8 cellular contexts compared by ENCODE assay signal in the genomic region with DNA sequence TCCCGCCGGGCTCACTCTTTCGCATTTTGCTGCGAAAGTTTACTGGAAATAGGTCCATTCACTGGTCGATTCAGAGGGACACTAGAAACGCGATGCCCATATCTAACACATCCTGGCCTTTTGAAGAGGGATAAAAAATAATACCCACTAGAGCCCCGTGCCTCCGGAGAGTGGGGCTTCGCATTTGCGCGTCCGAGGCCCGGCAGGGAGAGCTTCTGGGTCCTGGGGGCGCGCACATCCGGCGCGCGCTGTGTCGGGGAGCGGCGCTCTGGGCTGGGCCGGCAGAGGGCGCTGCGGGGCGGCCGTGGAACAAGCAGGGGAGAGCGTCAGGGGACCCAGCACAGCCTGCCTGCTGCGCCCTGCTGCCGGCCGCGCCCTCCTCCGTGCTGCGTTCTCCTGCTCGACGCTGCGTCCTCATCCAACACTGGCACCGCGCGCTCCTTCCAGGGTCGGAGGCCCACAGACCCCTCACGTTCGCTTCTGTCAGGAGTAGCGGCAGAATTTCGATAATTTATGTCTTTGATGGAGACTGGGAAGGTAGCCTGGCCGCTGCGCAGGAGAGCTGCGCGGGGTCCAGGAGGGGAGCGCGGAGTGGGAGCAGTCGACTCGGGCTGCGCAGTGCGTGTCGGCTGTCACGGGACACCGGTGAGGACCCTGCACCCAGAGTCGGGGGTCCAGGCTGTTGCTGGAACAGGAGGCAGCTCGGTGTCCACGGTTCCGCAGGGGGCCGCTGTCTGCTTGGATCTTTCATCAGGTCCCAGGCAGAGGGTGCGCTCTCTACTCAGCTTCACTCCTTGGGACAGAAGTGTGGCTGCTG. TPM values are rescaled to one million over a fixed set of nuclear protein-coding genes. Genes with fewer than 3 reads are reported as not detected.
DNase-seq lines count a peak whose midpoint lies in the region; ATAC-seq and TF ChIP-seq lines count a peak whose summit lies in the region.

No MANE protein-coding gene starts in this region.

- peak overlapping the region; percentile 80 for H3K4me3 Mint-ChIP-seq in activated naive CD4-positive, alpha-beta T cell treated with anti-CD3 and anti-CD28 coated beads, Interleukin-2, amount 10 ng/mL, durations not matched to agents 7 days and 5 days

- 1 to 4% methylated on average over 16 to 22 of the region's 65 CpGs for WGBS in gastroesophageal sphincter (ENCODE audit: low coverage in 1 of 2), 2 donors

- H3K9me3 Mint-ChIP-seq in activated naive CD4-positive, alpha-beta T cell treated with anti-CD3 and anti-CD28 coated beads, Interleukin-2, amount 10 ng/mL, durations not matched to agents 7 days and 5 days, result no peaks in the 10 kb centered on the region

- H3K36me3 Mint-ChIP-seq in activated naive CD4-positive, alpha-beta T cell treated with anti-CD3 and anti-CD28 coated beads, Interleukin-2, amount 10 ng/mL, durations not matched to agents 7 days and 5 days, result no peaks in the 10 kb centered on the region

- H3K36me3 ChIP-seq in gastroesophageal sphincter (no peaks in the 10 kb centered on the region), subcutaneous abdominal adipose tissue (ENCODE audit: control insufficient read depth in 5 of 5, insufficient read depth in 5 of 5, low read length in 5 of 5) (no peaks in the 10 kb centered on the region)

- in situ Hi-C loops in Caki2 (cut with HindIII; ENCODE audit: low pct_unique_long_range_greater_than_20kb, low sequenced_read_pairs), result no loop called here

- H3K27me3 ChIP-seq in HL-60 (ENCODE audit: insufficient read depth, poor library complexity, severe bottlenecking) (peaks cover 19% of the 10 kb centered on the region), gastroesophageal sphincter (no peaks in the 10 kb centered on the region), subcutaneous abdominal adipose tissue (ENCODE audit: control insufficient read depth in 5 of 5, insufficient read depth in 4 of 5, low read length in 5 of 5) (no peaks in the 10 kb centered on the region)

- H3K4me1 Mint-ChIP-seq in activated naive CD4-positive, alpha-beta T cell treated with anti-CD3 and anti-CD28 coated beads, Interleukin-2, amount 10 ng/mL, durations not matched to agents 7 days and 5 days, result peaks cover 9% of the 10 kb centered on the region

- peaks cover 0 to 39% (median 5%) of the 10 kb centered on the region in 3 donors for H3K4me1 ChIP-seq in gastroesophageal sphincter
- peaks cover 2 to 49% (median 40%) of the 10 kb centered on the region in 5 donors for H3K4me1 ChIP-seq in subcutaneous abdominal adipose tissue (ENCODE audit: control insufficient read depth in 5 of 5, insufficient read depth in 5 of 5, low read length in 5 of 5)

- TF ChIP-seq CTCF in HL-60 (IDR thresholded peaks at IDR 0.05; ENCODE audit: insufficient read depth, low read length) (peak; percentile 51), gastroesophageal sphincter (IDR thresholded peaks at IDR 0.05) (peak; percentile 86 to 97 (median 96))

- TF ChIP-seq EP300 in gastroesophageal sphincter (IDR thresholded peaks at IDR 0.05), result no peak

- H3K27ac ChIP-seq in HL-60 (replicated peaks), result no peak overlapping the region
- peak overlapping the region; percentile 41 to 79 (median 76) for H3K27ac ChIP-seq in gastroesophageal sphincter
- H3K27ac ChIP-seq in subcutaneous abdominal adipose tissue (ENCODE audit: low read depth, low read length), result peak overlapping the region; percentile 54

- no peak overlapping the region for H3K27ac Mint-ChIP-seq in activated naive CD4-positive, alpha-beta T cell treated with anti-CD3 and anti-CD28 coated beads, Interleukin-2, amount 10 ng/mL, durations not matched to agents 7 days and 5 days

- peak; percentile 23 to 43 for TF ChIP-seq POLR2A in gastroesophageal sphincter (IDR thresholded peaks at IDR 0.05)

- CTCF ChIA-PET in activated naive CD4-positive, alpha-beta T cell treated with anti-CD3 and anti-CD28 coated beads, Interleukin-2, amount 10 ng/mL, durations not matched to agents 7 days and 5 days (lab: Charles Lee), result interaction anchor here (0.8 to 3.5 kb wide), 26 partner anchors 8 to 1182 kb away, joined by 3 to 30 read pairs (median 4); no protein-coding TSS in a partner anchor

- H3K9me3 ChIP-seq in gastroesophageal sphincter (no peaks in the 10 kb centered on the region), subcutaneous abdominal adipose tissue (ENCODE audit: control insufficient read depth in 5 of 5, low read length in 5 of 5) (no peaks in the 10 kb centered on the region)

- peaks cover 56% of the 10 kb centered on the region for H3K27me3 Mint-ChIP-seq in activated naive CD4-positive, alpha-beta T cell treated with anti-CD3 and anti-CD28 coated beads, Interleukin-2, amount 10 ng/mL, durations not matched to agents 7 days and 5 days

- DNase-seq in Caki2 (ENCODE audit: low read depth) (peak; percentile 76), HL-60 (ENCODE audit: low read depth in 1 of 2, low spot score in 1 of 2) (peak; percentile 51 to 73), SK-N-DZ (ENCODE audit: low spot score) (peak; percentile 80), nucleus accumbens (lab: John Stamatoyannopoulos, UW) (peak in 54 of 56 donors; percentile 21 to 85 (median 63))
- peak; percentile 88 for DNase-seq in activated naive CD4-positive, alpha-beta T cell treated with anti-CD3 and anti-CD28 coated beads, Interleukin-2, amount 10 ng/mL, durations not matched to agents 7 days and 5 days

- peak overlapping the region in 4 of 5 donors; percentile 29 to 82 (median 72) for H3K9ac ChIP-seq in subcutaneous abdominal adipose tissue (ENCODE audit: low read length in 5 of 5)

- peak overlapping the region; percentile 43 for H3K4me3 ChIP-seq in HL-60 (replicated peaks; ENCODE audit: insufficient read depth, low read length)
- peak overlapping the region; percentile 39 to 55 for H3K4me3 ChIP-seq in gastroesophageal sphincter
- H3K4me3 ChIP-seq in subcutaneous abdominal adipose tissue (ENCODE audit: low read depth in 1 of 5, low read length in 5 of 5), result peak overlapping the region; percentile 76 to 83 (median 80)

- ATAC-seq in GM19468 (IDR thresholded peaks at IDR 0.05; ENCODE audit: extremely low read depth, unreplicated experiment), result peak; percentile 99
- peak; percentile 94 for ATAC-seq in gastroesophageal sphincter

RNA-seq across cellular contexts. Expression of a gene that starts 41.5 kb away (rescaled TPM):
- 96.9 and 107 TPM in 2 replicates for total RNA-seq in Caki2 (2014; rRNA removed; shearing (Covaris generic); ENCODE audit: low replicate concordance)
- polyA plus RNA-seq in SK-N-DZ (2014; cell fraction: cytosol; rRNA removed), result 89.2 and 109 TPM in 2 replicates
- polyA plus RNA-seq in SK-N-DZ (2014; cell fraction: nucleus; rRNA removed), result 88.3 and 92.0 TPM in 2 replicates
- 10 to 100 TPM; 45.8 to 59.8 (median 53.8) TPM for total RNA-seq in gastroesophageal sphincter
